In genomic region chr10:101215397-101216206, GRCh38 we compare ENCODE assay signal across 15 cellular contexts. TPM values are rescaled to one million over a fixed set of nuclear protein-coding genes. Genes with fewer than 3 reads are reported as not detected.
DNase-seq lines count a peak whose midpoint lies in the region; ATAC-seq and TF ChIP-seq lines count a peak whose summit lies in the region.
"Had no signal": no experiment of that assay in that cellular context is flagged by ENCODE, and none has a peak within 500 bp of the region (broad histone marks: within the 10 kb centered on the region; RNA-seq: fewer than 3 reads in every experiment).

No MANE protein-coding gene starts in this region.

- in situ Hi-C loops in mammary epithelial cell (cut with MboI; ENCODE audit: low sequenced_read_pairs in 2 of 2), result loop anchor here (5.0 to 25.0 kb wide), 3 partner anchors 349 to 572 kb away; partner anchors contain the start of genes FGF8 (in 1 of the 2) and NPM3 (in 1 of the 2)

- no TSS peak for BruUV-seq in mammary epithelial cell (replicated peaks; lab: Mats Ljungman, UMichigan)

- H3K9me3 Mint-ChIP-seq in activated B cell treated with CpG ODN at 0.5 μM for 24 hours, result no peaks in the 10 kb centered on the region
- H3K9me3 Mint-ChIP-seq in naive thymus-derived CD4-positive, alpha-beta T cell, result no peaks in the 10 kb centered on the region
- H3K9me3 Mint-ChIP-seq: T-helper 2 cell treated with Interferon-gamma antibody and Interleukin-4, amounts not matched to agents 5 μg/mL and 100 μg/mL, for 36 hours had no signal

- intact Hi-C loops in activated B cell treated with CpG ODN at 0.5 μM for 24 hours (cut with micrococcal nuclease) (loop anchor here (1.0 to 5.0 kb wide), 3 partner anchors 13 to 388 kb away; partner anchors contain the start of gene LBX1), mammary epithelial cell (cut with micrococcal nuclease) (no loop called here)
- intact Hi-C loops in naive thymus-derived CD4-positive, alpha-beta T cell (cut with micrococcal nuclease), result loop anchor here (2.0 to 5.0 kb wide), 6 partner anchors 23 to 857 kb away; no protein-coding TSS in a partner anchor

- peak overlapping the region; percentile 38 for H3K4me3 Mint-ChIP-seq in activated B cell treated with CpG ODN at 0.5 μM for 24 hours
- H3K4me3 Mint-ChIP-seq in naive thymus-derived CD4-positive, alpha-beta T cell, result peak overlapping the region in 8 of 10 donors; percentile 72 to 90 (median 80)

- no peak overlapping the region for H3K27ac ChIP-seq in naive thymus-derived CD4-positive, alpha-beta T cell (ENCODE audit: low read depth, low read length)
- H3K27ac ChIP-seq in mammary epithelial cell (ENCODE audit: insufficient read depth, low read depth, low read length), result no peak overlapping the region
- H3K27ac ChIP-seq: left lung, upper lobe of left lung had no signal

- H3K36me3 ChIP-seq in naive thymus-derived CD4-positive, alpha-beta T cell (ENCODE audit: control insufficient read depth in 2 of 3, insufficient read depth in 3 of 3, low read length in 3 of 3), result no peaks in the 10 kb centered on the region
- no peaks in the 10 kb centered on the region for H3K36me3 ChIP-seq in mammary epithelial cell (ENCODE audit: insufficient read depth, low read length)
- H3K36me3 ChIP-seq: left lung, upper lobe of left lung had no signal

- no peak overlapping the region for H3K4me2 ChIP-seq in mammary epithelial cell (ENCODE audit: insufficient read depth, low read depth, low read length)

- H3K4me1 Mint-ChIP-seq in activated B cell treated with CpG ODN at 0.5 μM for 24 hours, result peaks cover 32% of the 10 kb centered on the region
- H3K4me1 Mint-ChIP-seq in naive thymus-derived CD4-positive, alpha-beta T cell, result peaks cover 12 to 48% (median 33%) of the 10 kb centered on the region in 7 donors

- CTCF ChIA-PET in activated B cell treated with CpG ODN at 0.5 μM for 24 hours (lab: Charles Lee) (interaction anchor here (1.7 to 4.2 kb wide), 7 partner anchors 8 to 355 kb away, joined by 3 to 32 read pairs (median 13); no protein-coding TSS in a partner anchor), mammary epithelial cell (lab: Charles Lee; ENCODE audit: low non-redundant PET) (no interaction called here)
- CTCF ChIA-PET in naive thymus-derived CD4-positive, alpha-beta T cell (lab: Charles Lee), result interaction anchor here (0.6 to 3.4 kb wide), 5 partner anchors 18 to 355 kb away, joined by 3 to 37 read pairs (median 3); no protein-coding TSS in a partner anchor

- no peaks in the 10 kb centered on the region for H3K9me3 ChIP-seq in naive thymus-derived CD4-positive, alpha-beta T cell (ENCODE audit: control insufficient read depth in 2 of 3, low read length in 3 of 3)
- H3K9me3 ChIP-seq in mammary epithelial cell (replicated peaks; ENCODE audit: insufficient read depth, low read length), result no peaks in the 10 kb centered on the region
- H3K9me3 ChIP-seq: left lung, upper lobe of left lung had no signal

- H3K79me2 ChIP-seq in mammary epithelial cell (ENCODE audit: insufficient read depth, low read length), result no peaks in the 10 kb centered on the region

- dilution Hi-C loops in mammary epithelial cell (cut with HindIII; ENCODE audit: low sequenced_read_pairs), result no loop called here

- no peak overlapping the region for H2AFZ ChIP-seq in mammary epithelial cell (ENCODE audit: low read depth, low read length)

- no peaks in the 10 kb centered on the region for H3K36me3 Mint-ChIP-seq in activated B cell treated with CpG ODN at 0.5 μM for 24 hours (ENCODE audit: low read depth)
- H3K36me3 Mint-ChIP-seq in naive thymus-derived CD4-positive, alpha-beta T cell, result no peaks in the 10 kb centered on the region

- DNase-seq in NCI-H1105 treated with DMSO at 0.1 percent for 48 hours (lab: John Stamatoyannopoulos, UW), result peak; percentile 18
- no peak for DNase-seq in NCI-H1105 (lab: John Stamatoyannopoulos, UW)
- peak; percentile 13 for DNase-seq in GM20000 (ENCODE audit: low spot score)
- DNase-seq in activated B cell treated with CpG ODN at 0.5 μM for 24 hours, result no peak
- no peak for DNase-seq in naive thymus-derived CD4-positive, alpha-beta T cell
- DNase-seq in mammary epithelial cell, result no peak
- DNase-seq: 8988T had no signal

- H3K4me1 ChIP-seq in naive thymus-derived CD4-positive, alpha-beta T cell (ENCODE audit: control insufficient read depth in 2 of 2, insufficient read depth in 2 of 2, low read length in 2 of 2), result peaks cover 27 to 41% of the 10 kb centered on the region in 2 donors
- peaks cover 20% of the 10 kb centered on the region for H3K4me1 ChIP-seq in mammary epithelial cell (ENCODE audit: insufficient read depth, low read length)

- H3K27ac Mint-ChIP-seq in activated B cell treated with CpG ODN at 0.5 μM for 24 hours, result no peak overlapping the region
- H3K27ac Mint-ChIP-seq in naive thymus-derived CD4-positive, alpha-beta T cell, result no peak overlapping the region

- 27% methylated on average over 20 of the region's 40 CpGs for WGBS in mammary epithelial cell (ENCODE audit: low coverage, missing lambda C conversion rate)

- H3K4me3 ChIP-seq in naive thymus-derived CD4-positive, alpha-beta T cell (ENCODE audit: low read length), result no peak overlapping the region
- no peak overlapping the region for H3K4me3 ChIP-seq in mammary epithelial cell (replicated peaks in 1 of 3; ENCODE audit: insufficient read depth in 1 of 3, low read depth in 2 of 3, low read length in 3 of 3)
- H3K4me3 ChIP-seq: left lung, upper lobe of left lung had no signal

- H3K9ac ChIP-seq in mammary epithelial cell (ENCODE audit: insufficient read depth, low read length), result no peak overlapping the region

- ATAC-seq in activated B cell treated with CpG ODN at 0.5 μM for 24 hours (ENCODE audit: low read depth) (no peak), HG02970 (IDR thresholded peaks at IDR 0.05; ENCODE audit: low FRiP score, unreplicated experiment) (no peak), GM18502 (IDR thresholded peaks at IDR 0.05; ENCODE audit: poor library complexity, unreplicated experiment) (no peak)
- ATAC-seq in naive thymus-derived CD4-positive, alpha-beta T cell, result no peak

- H3K27me3 Mint-ChIP-seq in activated B cell treated with CpG ODN at 0.5 μM for 24 hours, result peaks cover 60% of the 10 kb centered on the region
- H3K27me3 Mint-ChIP-seq in naive thymus-derived CD4-positive, alpha-beta T cell, result peaks cover 76 to 94% (median 82%) of the 10 kb centered on the region in 5 donors

- no peaks in the 10 kb centered on the region for H4K20me1 ChIP-seq in mammary epithelial cell (ENCODE audit: insufficient read depth, low read length)

- H3K27me3 ChIP-seq in naive thymus-derived CD4-positive, alpha-beta T cell (ENCODE audit: control insufficient read depth in 2 of 2, insufficient read depth in 2 of 2, low read length in 2 of 2), result peaks cover 16 to 43% of the 10 kb centered on the region in 2 donors
- peaks cover 20% of the 10 kb centered on the region for H3K27me3 ChIP-seq in mammary epithelial cell (ENCODE audit: insufficient read depth, low read length)

- POLR2A ChIA-PET in activated B cell treated with CpG ODN at 0.5 μM for 24 hours (lab: Charles Lee), result interaction anchor here (0.6 kb wide), 1 partner anchor 1686 kb away, joined by 3 read pairs; no protein-coding TSS in a partner anchor
- POLR2A ChIA-PET in naive thymus-derived CD4-positive, alpha-beta T cell (lab: Charles Lee), result no interaction called here

- TF ChIP-seq CTCF in GM20000 (IDR thresholded peaks at IDR 0.05; ENCODE audit: extremely low read depth, missing control alignments), result no peak
- TF ChIP-seq CTCF in activated B cell treated with CpG ODN at 0.5 μM for 24 hours (IDR thresholded peaks at IDR 0.05), result no peak
- TF ChIP-seq CTCF in mammary epithelial cell (conservative IDR thresholded peaks at IDR 0.05 in 1 of 2, IDR thresholded peaks at IDR 0.05 in 1 of 2; ENCODE audit: extremely low read depth in 1 of 2, insufficient read depth in 1 of 2, low read depth in 1 of 2, low read length in 2 of 2), result no peak

RNA-seq across cellular contexts. Expression of gene LBX1, which starts 13.7 kb away (rescaled TPM):
- total RNA-seq in activated B cell treated with CpG ODN at 0.5 μM for 24 hours (not detected in 2 replicates), mammary epithelial cell (not detected)
- not detected for total RNA-seq in naive thymus-derived CD4-positive, alpha-beta T cell
- polyA plus RNA-seq in naive thymus-derived CD4-positive, alpha-beta T cell, result not detected
- not detected for polyA plus RNA-seq in mammary epithelial cell
- not detected for polyA minus RNA-seq in mammary epithelial cell
- total RNA-seq: mucosa of gallbladder, Right ventricle myocardium superior had no signal
- polyA plus RNA-seq: adipose tissue had no signal

Comparison
In these comparisons a context has a peak if more than half of its experiments do, and no peak if none do; other contexts are left out.
1. DNase-seq: peak in NCI-H1105 treated with DMSO at 0.1 percent for 48 hours (single experiment) and GM20000 (single experiment); none in NCI-H1105 (single experiment), activated B cell treated with CpG ODN at 0.5 μM for 24 hours (single experiment), naive thymus-derived CD4-positive, alpha-beta T cell (0 of 9) and mammary epithelial cell (single experiment).